12 cellular contexts compared by ENCODE assay signal in genomic region chr1:177800386-177801058, GRCh38.
DNase-seq lines count a peak whose midpoint lies in the region; ATAC-seq and TF ChIP-seq lines count a peak whose summit lies in the region.
"Had no signal": no experiment of that assay in that cellular context is flagged by ENCODE, and none has a peak within 500 bp of the region (broad histone marks: within the 10 kb centered on the region; RNA-seq: fewer than 3 reads in every experiment).

No MANE protein-coding gene starts in this region.

- ATAC-seq in GM21367 (IDR thresholded peaks at IDR 0.05; ENCODE audit: unreplicated experiment) (peak; percentile 64), HG03571 (IDR thresholded peaks at IDR 0.05; ENCODE audit: unreplicated experiment) (peak; percentile 71)
- ATAC-seq in stimulated activated memory B cell treated with anti-CD40 and anti-IgM and Interleukin-4, amounts not matched to agents 10 μg/mL and 1 μg/mL and 100 μg/mL, for 72 hours: no peak
- ATAC-seq: SK-N-SH treated with all-trans-retinoic acid at 6 μM for 48 hours had no signal

- H3K27me3 Mint-ChIP-seq in brain: peaks cover 14% of the 10 kb centered on the region
- H3K27me3 Mint-ChIP-seq in stimulated activated memory B cell treated with anti-CD40 and anti-IgM and Interleukin-4, amounts not matched to agents 10 μg/mL and 1 μg/mL and 100 μg/mL, for 72 hours: no peaks in the 10 kb centered on the region
- H3K27me3 Mint-ChIP-seq: activated naive CD8-positive, alpha-beta T cell; CD8-positive, alpha-beta memory T cell had no signal

- H3K4me3 Mint-ChIP-seq in brain: no peak overlapping the region
- H3K4me3 Mint-ChIP-seq in stimulated activated memory B cell treated with anti-CD40 and anti-IgM and Interleukin-4, amounts not matched to agents 10 μg/mL and 1 μg/mL and 100 μg/mL, for 72 hours: no peak overlapping the region
- H3K4me3 Mint-ChIP-seq: activated naive CD8-positive, alpha-beta T cell; CD8-positive, alpha-beta memory T cell had no signal

- peaks cover 41% of the 10 kb centered on the region for H3K4me1 Mint-ChIP-seq in brain
- no peaks in the 10 kb centered on the region for H3K4me1 Mint-ChIP-seq in stimulated activated memory B cell treated with anti-CD40 and anti-IgM and Interleukin-4, amounts not matched to agents 10 μg/mL and 1 μg/mL and 100 μg/mL, for 72 hours
- H3K4me1 Mint-ChIP-seq: CD8-positive, alpha-beta memory T cell had no signal

- in situ Hi-C loops in KBM-7 (cut with MboI; ENCODE audit: low pct_unique_long_range_greater_than_20kb, low sequenced_read_pairs): no loop called here

- no peak for TF ChIP-seq CTCF in brain (conservative IDR thresholded peaks at IDR 0.05)

- peak overlapping the region in 3 of 5 experiments; percentile 5 to 54 (median 9) for H3K27ac Mint-ChIP-seq in brain
- H3K27ac Mint-ChIP-seq in stimulated activated memory B cell treated with anti-CD40 and anti-IgM and Interleukin-4, amounts not matched to agents 10 μg/mL and 1 μg/mL and 100 μg/mL, for 72 hours: no peak overlapping the region
- H3K27ac Mint-ChIP-seq: activated naive CD8-positive, alpha-beta T cell; CD8-positive, alpha-beta memory T cell had no signal

- peaks cover 2% of the 10 kb centered on the region for H3K36me3 Mint-ChIP-seq in brain
- H3K36me3 Mint-ChIP-seq in stimulated activated memory B cell treated with anti-CD40 and anti-IgM and Interleukin-4, amounts not matched to agents 10 μg/mL and 1 μg/mL and 100 μg/mL, for 72 hours: no peaks in the 10 kb centered on the region
- H3K36me3 Mint-ChIP-seq: activated naive CD8-positive, alpha-beta T cell; CD8-positive, alpha-beta memory T cell had no signal

- DNase-seq in COLO668 (lab: John Stamatoyannopoulos, UW; ENCODE audit: unreplicated experiment) (peak; percentile 70), NAMALWA (ENCODE audit: low spot score) (no peak), KBM-7 (no peak)
- no peak for DNase-seq in stimulated activated CD8-positive, alpha-beta memory T cell treated with anti-CD3 and anti-CD28 coated beads, Interleukin-4, amount 100 ng/mL, for 48 hours
- DNase-seq: CD8-positive, alpha-beta memory T cell; sigmoid colon had no signal

- H3K9me3 Mint-ChIP-seq in brain: peaks cover 13 to 20% (median 14%) of the 10 kb centered on the region in 5 experiments
- peaks cover 8% of the 10 kb centered on the region for H3K9me3 Mint-ChIP-seq in stimulated activated memory B cell treated with anti-CD40 and anti-IgM and Interleukin-4, amounts not matched to agents 10 μg/mL and 1 μg/mL and 100 μg/mL, for 72 hours
